In the genomic region with DNA sequence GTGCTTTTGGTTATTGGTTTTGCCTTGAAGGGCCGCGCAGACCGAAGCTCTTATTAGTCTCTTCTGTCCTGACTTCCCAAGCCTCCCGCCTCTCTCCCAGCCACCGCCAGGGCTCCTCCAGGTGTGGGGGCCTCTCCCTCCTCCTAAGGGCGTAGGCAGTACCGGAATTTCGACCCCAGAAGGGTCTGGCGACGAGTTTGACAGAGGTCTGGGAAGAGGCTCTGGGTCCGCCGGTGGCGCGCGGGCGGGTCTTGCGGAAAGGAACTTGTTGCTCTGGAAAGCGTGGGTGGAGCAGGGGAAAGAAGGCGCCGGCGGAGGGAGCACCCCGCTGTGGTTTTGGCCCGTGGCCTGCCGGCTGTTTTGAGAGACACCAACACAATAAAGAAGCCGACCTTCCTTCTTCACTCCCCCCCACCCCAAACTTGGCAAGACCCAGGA, we compare ENCODE assay signal across 14 cellular contexts. TPM values are rescaled to one million over a fixed set of nuclear protein-coding genes. Genes with fewer than 3 reads are reported as not detected.
DNase-seq lines count a peak whose midpoint lies in the region; FAIRE-seq and TF ChIP-seq lines count a peak whose summit lies in the region.
"Had no signal": no experiment of that assay in that cellular context is flagged by ENCODE, and none has a peak within 500 bp of the region (broad histone marks: within the 10 kb centered on the region; RNA-seq: fewer than 3 reads in every experiment).

No MANE protein-coding gene starts in this region.

- H3K36me3 ChIP-seq in endodermal cell (ENCODE audit: control insufficient read depth, insufficient read depth, low read length) (no peaks in the 10 kb centered on the region), tibial artery (no peaks in the 10 kb centered on the region)
- H3K36me3 ChIP-seq: thoracic aorta had no signal

- no peak overlapping the region for H3K18ac ChIP-seq in H9 (ENCODE audit: insufficient read length, low read depth, low read length)

- no peak overlapping the region for H3K4ac ChIP-seq in H9 (ENCODE audit: low read depth, low read length)

- H3T11ph ChIP-seq in H9 (ENCODE audit: low read length), result no peak overlapping the region

- BruUV-seq in MCF 10A (replicated peaks; lab: Mats Ljungman, UMichigan), result no TSS peak

- intact Hi-C loops in posterior cingulate gyrus (cut with DNase I) (no loop called here), tibial artery (cut with DNase I; ENCODE audit: low total_unique reads) (no loop called here), MCF 10A (cut with micrococcal nuclease) (no loop called here)

- no peak overlapping the region for H2AK5ac ChIP-seq in H9 (ENCODE audit: insufficient read length, low read length)

- no peak overlapping the region for H3K56ac ChIP-seq in H9 (ENCODE audit: insufficient read length, low read depth, low read length)

- H4K91ac ChIP-seq in H9 (ENCODE audit: insufficient read length, low read depth, low read length), result no peak overlapping the region

- no peak overlapping the region for H2BK120ac ChIP-seq in H9 (ENCODE audit: low read depth, low read length, poor library complexity, severe bottlenecking)

- no peaks in the 10 kb centered on the region for H4K20me1 ChIP-seq in H9 (ENCODE audit: control insufficient read depth, insufficient read depth, insufficient read length)

- H3K27ac ChIP-seq in H9 (ENCODE audit: insufficient read length, low read depth, low read length), result no peak overlapping the region
- no peak overlapping the region for H3K27ac ChIP-seq in endodermal cell (ENCODE audit: low read depth, low read length)
- H3K27ac ChIP-seq in tibial artery, result no peak overlapping the region
- H3K27ac ChIP-seq: KMS-11, thoracic aorta had no signal

- peak overlapping the region; percentile 76 for H3K4me2 ChIP-seq in H9 (ENCODE audit: insufficient read depth, insufficient read length, low read length)
- H3K4me2 ChIP-seq: KMS-11 had no signal

- no peak overlapping the region for H4K8ac ChIP-seq in H9 (replicated peaks; ENCODE audit: insufficient read length, low read depth, low read length)

- H3K9me3 Mint-ChIP-seq in H9 (no peaks in the 10 kb centered on the region; a peak in 2 of 5 replicates), endodermal cell (no peaks in the 10 kb centered on the region), MCF 10A (ENCODE audit: unreplicated experiment) (no peaks in the 10 kb centered on the region)

- no peak overlapping the region for H2BK12ac ChIP-seq in H9 (ENCODE audit: insufficient read length, low read depth, low read length)

- H3K9ac ChIP-seq in H9 (ENCODE audit: extremely low read depth, insufficient read length, low read length), result no peak overlapping the region
- H3K9ac ChIP-seq in endodermal cell (ENCODE audit: extremely low read depth, low read length, poor library complexity, severe bottlenecking), result no peak overlapping the region
- H3K9ac ChIP-seq: KMS-11 had no signal

- no peak overlapping the region for H3K14ac ChIP-seq in H9 (ENCODE audit: insufficient read depth, low read length)

- no peak for FAIRE-seq in frontal cortex (lab: Jason Lieb, UNC)
- FAIRE-seq: keratinocyte had no signal

- no peak overlapping the region for H2BK5ac ChIP-seq in H9 (ENCODE audit: insufficient read length, low read length)

- no peak overlapping the region for H2BK20ac ChIP-seq in H9 (ENCODE audit: low read depth, low read length, poor library complexity, severe bottlenecking)

- no peak overlapping the region for H2BK15ac ChIP-seq in H9 (ENCODE audit: low read depth, low read length)

- no peaks in the 10 kb centered on the region for H3K36me3 Mint-ChIP-seq in H9 (ENCODE audit: insufficient read depth in 1 of 3, low read depth in 3 of 3)
- no peaks in the 10 kb centered on the region for H3K36me3 Mint-ChIP-seq in endodermal cell (ENCODE audit: low read depth)
- H3K36me3 Mint-ChIP-seq in MCF 10A (ENCODE audit: insufficient read depth, unreplicated experiment), result no peaks in the 10 kb centered on the region

- no CpG with 5 or more reads among the region's 25 CpGs for whole genome bisulfite sequencing in H9 (ENCODE audit: extremely low coverage, insufficient read length, low lambda C conversion rate)
- 0 to 3% methylated on average over 2 to 24 of the region's 25 CpGs for WGBS in endodermal cell (ENCODE audit: insufficient coverage in 1 of 2, insufficient read length in 1 of 2), 2 experiments

- no peaks in the 10 kb centered on the region for H3K9me3 ChIP-seq in H9 (ENCODE audit: control insufficient read depth, low read depth, low read length)
- no peaks in the 10 kb centered on the region for H3K9me3 ChIP-seq in endodermal cell (ENCODE audit: control insufficient read depth, low read length)
- no peaks in the 10 kb centered on the region for H3K9me3 ChIP-seq in tibial artery
- H3K9me3 ChIP-seq: thoracic aorta had no signal

- no peaks in the 10 kb centered on the region for H3K79me1 ChIP-seq in H9 (ENCODE audit: insufficient read depth, low read depth, low read length, poor library complexity, severe bottlenecking)

- H3K4me1 ChIP-seq in H9 (ENCODE audit: insufficient read depth, low read length) (no peaks in the 10 kb centered on the region), endodermal cell (ENCODE audit: control insufficient read depth, insufficient read depth, low read length) (peaks cover 6% of the 10 kb centered on the region), tibial artery (peaks cover 0 to 18% (median 15%) of the 10 kb centered on the region in 4 donors)

- POLR2A ChIA-PET in MCF 10A (lab: Yijun Ruan, JAX), result no interaction called here

- H4K5ac ChIP-seq in H9 (ENCODE audit: insufficient read length, low read depth, low read length), result no peak overlapping the region

- H3K79me2 ChIP-seq in H9 (ENCODE audit: insufficient read depth, low read length), result no peaks in the 10 kb centered on the region

- no peak overlapping the region for H2AFZ ChIP-seq in H9 (ENCODE audit: low read length)

- H3K4me3 ChIP-seq in endodermal cell (ENCODE audit: low read length) (peak overlapping the region; percentile 60), tibial artery (no peak overlapping the region)
- H3K4me3 ChIP-seq: thoracic aorta had no signal

- peaks cover 58% of the 10 kb centered on the region for H3K27me3 Mint-ChIP-seq in H9 (ENCODE audit: low read depth)
- peaks cover 70% of the 10 kb centered on the region for H3K27me3 Mint-ChIP-seq in endodermal cell (ENCODE audit: insufficient read depth)
- H3K27me3 Mint-ChIP-seq in MCF 10A (ENCODE audit: insufficient read depth, unreplicated experiment), result peaks cover 61% of the 10 kb centered on the region

- no peak; the same call in 2 of the 3 replicates for TF ChIP-seq CTCF in H9 (conservative IDR thresholded peaks at IDR 0.05)
- peak; percentile 43 for TF ChIP-seq CTCF in endodermal cell (conservative IDR thresholded peaks at IDR 0.05)
- TF ChIP-seq CTCF in tibial artery (IDR thresholded peaks at IDR 0.05), result no peak
- TF ChIP-seq CTCF in MCF 10A (IDR thresholded peaks at IDR 0.05; ENCODE audit: unreplicated experiment), result no peak

- H3K23ac ChIP-seq in H9 (ENCODE audit: insufficient read length, low read depth, low read length), result no peak overlapping the region

- H3K4me1 Mint-ChIP-seq in H9 (peaks cover 33 to 45% of the 10 kb centered on the region in 2 experiments), endodermal cell (peaks cover 30% of the 10 kb centered on the region), MCF 10A (ENCODE audit: insufficient read depth, unreplicated experiment) (no peaks in the 10 kb centered on the region)

- DNase-seq in H9 (peak; percentile 61), NCI-H2227 (lab: John Stamatoyannopoulos, UW; ENCODE audit: unreplicated experiment) (peak; percentile 38), endodermal cell (peak; percentile 83), posterior cingulate gyrus (peak in 9 of 10 donors; percentile 11 to 91 (median 34)), frontal cortex (ENCODE audit: low spot score in 2 of 2) (no peak), GM19238 (ENCODE audit: insufficient read length, low spot score) (no peak), tibial artery (no peak), MCF 10A (ENCODE audit: unreplicated experiment) (no peak)
- DNase-seq: OCI-M1; stimulated activated CD4-positive, alpha-beta T cell treated with anti-CD3 and anti-CD28 coated beads, Interleukin-4, amount 100 ng/mL, for 4 hours had no signal

- peak overlapping the region; percentile 66 to 83 for H3K4me3 Mint-ChIP-seq in H9
- peak overlapping the region; percentile 63 for H3K4me3 Mint-ChIP-seq in endodermal cell
- no peak overlapping the region for H3K4me3 Mint-ChIP-seq in MCF 10A (ENCODE audit: unreplicated experiment)

- peaks cover 31% of the 10 kb centered on the region for H3K23me2 ChIP-seq in H9 (ENCODE audit: insufficient read length, low read depth, low read length, poor library complexity, severe bottlenecking)

- CTCF ChIA-PET in MCF 10A (lab: Yijun Ruan, JAX), result no interaction called here

- H3K27me3 ChIP-seq in H9 (ENCODE audit: insufficient read depth, low read length) (peaks cover 18% of the 10 kb centered on the region; the same call in 1 of the 2 replicates), endodermal cell (ENCODE audit: control insufficient read depth, insufficient read depth, low read length, poor library complexity, severe bottlenecking) (peaks cover 46% of the 10 kb centered on the region), tibial artery (peaks cover 0 to 50% of the 10 kb centered on the region in 2 donors)

- H3K27ac Mint-ChIP-seq in H9, result no peak overlapping the region
- H3K27ac Mint-ChIP-seq in endodermal cell, result no peak overlapping the region
- H3K27ac Mint-ChIP-seq in MCF 10A (ENCODE audit: low read depth, unreplicated experiment), result no peak overlapping the region

RNA-seq across cellular contexts. Expression of a gene that starts 1.8 kb away (rescaled TPM):
- total RNA-seq in H9 (2021) (1.5 and 2.8 TPM in 2 replicates), endodermal cell (1 to 10 TPM; 3.0 to 4.8 TPM), frontal cortex (15.9 TPM), MCF 10A (2022) (not detected in 2 replicates)
- 2.6 TPM for polyA plus RNA-seq in endodermal cell (2013, experiment 1 of 2)
- polyA plus RNA-seq in endodermal cell (2013, experiment 2 of 2), result 1.5 TPM
- total RNA-seq: epithelial cell of proximal tubule had no signal
- polyA plus RNA-seq: keratinocyte had no signal

Comparison
In these comparisons a context has a peak if more than half of its experiments do, and no peak if none do; other contexts are left out.
1. DNase-seq: peak in H9 (single experiment), NCI-H2227 (single experiment), endodermal cell (single experiment) and posterior cingulate gyrus (9 of 10); none in frontal cortex (0 of 2), GM19238 (single experiment), tibial artery (0 of 2) and MCF 10A (single experiment).